Comparison of ENCODE assay signal across 1 cellular context in the genomic region with DNA sequence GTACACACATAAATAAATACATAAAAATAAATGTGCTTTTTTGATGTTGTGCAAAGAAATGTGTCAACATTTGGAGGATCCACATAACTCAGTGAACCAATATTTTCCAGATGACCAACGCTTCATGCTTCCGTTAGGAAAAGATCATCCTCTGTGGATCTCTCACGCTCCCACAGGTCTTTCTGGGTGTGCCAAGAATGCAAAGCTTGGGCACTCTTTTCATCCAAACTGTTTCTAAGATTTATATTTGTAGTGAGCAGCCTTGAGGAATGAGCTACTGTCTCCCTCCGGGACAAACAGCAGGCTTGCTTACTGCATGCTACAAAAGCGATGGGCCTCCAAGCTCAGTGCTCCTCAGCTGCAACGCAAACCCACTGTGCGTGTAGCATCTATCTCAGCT.
A peak's percentile ranks its signal among the peaks of the same experiment; 100 is the strongest.
TF ChIP-seq lines count a peak whose summit lies in the region.

No MANE protein-coding gene starts in this region.

TF ChIP-seq in HepG2, 621 proteins besides CTCF, POLR2A, EP300 and RAD21:
- TF ChIP-seq SPEN (CRISPR knock-in tag; IDR thresholded peaks at IDR 0.05; ENCODE audit: low read depth) (peak; percentile 10; the same call in 1 of the 2 replicates), ZNF496 (CRISPR knock-in tag; IDR thresholded peaks at IDR 0.05; ENCODE audit: insufficient replicate concordance) (no peak)
- TF ChIP-seq, protein P1, sequence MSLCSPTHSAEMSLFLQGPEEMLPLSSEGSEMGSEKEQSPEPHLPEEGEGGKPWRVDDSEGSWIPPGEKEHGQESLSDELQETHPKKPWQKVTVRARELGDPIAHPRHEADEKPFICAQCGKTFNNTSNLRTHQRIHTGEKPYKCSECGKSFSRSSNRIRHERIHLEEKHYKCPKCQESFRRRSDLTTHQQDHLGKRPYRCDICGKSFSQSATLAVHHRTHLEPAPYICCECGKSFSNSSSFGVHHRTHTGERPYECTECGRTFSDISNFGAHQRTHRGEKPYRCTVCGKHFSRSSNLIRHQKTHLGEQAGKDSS (CRISPR knock-in tag; IDR thresholded peaks at IDR 0.05; ENCODE audit: borderline replicate concordance, low read depth), result peak; percentile 56; the same call in 1 of the 2 replicates
TF ChIP-seq in HepG2: peak in this region for 2.
